8 cellular contexts compared by ENCODE assay signal in genomic region chr13:48066310-48066989, GRCh38. TPM values are rescaled to one million over a fixed set of nuclear protein-coding genes. Genes with fewer than 3 reads are reported as not detected.
DNase-seq lines count a peak whose midpoint lies in the region; ATAC-seq and TF ChIP-seq lines count a peak whose summit lies in the region.

No MANE protein-coding gene starts in this region.

- DNase-seq in activated CD4-positive, CD25-positive, alpha-beta regulatory T cell treated with anti-CD3 and anti-CD28 coated beads, Interleukin-2, amount 50 U/mL, for 72 hours: peak; percentile 48
- no peak for DNase-seq in activated CD4-positive, CD25-positive, alpha-beta regulatory T cell (lab: John Stamatoyannopoulos, UW)
- DNase-seq in lung microvascular endothelial cell (ENCODE audit: low read depth in 2 of 2) (peak; percentile 32 to 34), right cardiac atrium (no peak), DMS153 (lab: John Stamatoyannopoulos, UW) (no peak), AML-193 (lab: John Stamatoyannopoulos, UW) (no peak)

- TF ChIP-seq CTCF in SU-DHL-6 (IDR thresholded peaks at IDR 0.05; ENCODE audit: insufficient read depth, low read length, poor library complexity, severe bottlenecking): no peak

- intact Hi-C loops in right cardiac atrium (cut with DNase I): no loop called here

- H2AFZ ChIP-seq in SU-DHL-6 (ENCODE audit: low read depth, low read length, severe bottlenecking): no peak overlapping the region

- H4K20me1 ChIP-seq in SU-DHL-6 (ENCODE audit: low read depth, low read length): no peaks in the 10 kb centered on the region

- H3K36me3 ChIP-seq in SU-DHL-6 (ENCODE audit: low read length): peaks cover 29% of the 10 kb centered on the region

- H3K4me1 ChIP-seq in right cardiac atrium (ENCODE audit: control insufficient read depth, insufficient read depth, low read length): no peaks in the 10 kb centered on the region

- H3K27me3 ChIP-seq in SU-DHL-6 (ENCODE audit: low read length): no peaks in the 10 kb centered on the region
- H3K27me3 ChIP-seq in right cardiac atrium (ENCODE audit: control insufficient read depth, insufficient read depth): no peaks in the 10 kb centered on the region

- H3K79me2 ChIP-seq in SU-DHL-6 (ENCODE audit: insufficient read depth, low read length): no peaks in the 10 kb centered on the region; the same call in 1 of the 2 replicates

- 99% methylated on average over 3 of the region's 3 CpGs for WGBS in right cardiac atrium

- H3K9me3 ChIP-seq in SU-DHL-6 (ENCODE audit: insufficient read depth, low read length): peaks cover 7% of the 10 kb centered on the region; the same call in 1 of the 2 replicates
- H3K9me3 ChIP-seq in right cardiac atrium (ENCODE audit: control insufficient read depth, low read length): no peaks in the 10 kb centered on the region

- no peak overlapping the region for H3K9ac ChIP-seq in SU-DHL-6 (ENCODE audit: low read length)

- peak overlapping the region; percentile 24; the same call in 1 of the 2 replicates for H3K27ac ChIP-seq in SU-DHL-6 (ENCODE audit: low read depth, low read length)
- H3K27ac ChIP-seq in right cardiac atrium (ENCODE audit: low read length): no peak overlapping the region

- no peaks in the 10 kb centered on the region for H3K9me2 ChIP-seq in SU-DHL-6 (replicated peaks; ENCODE audit: insufficient read depth, low read length)

- no peaks in the 10 kb centered on the region for H3F3A ChIP-seq in SU-DHL-6 (ENCODE audit: insufficient read depth)

- H3K4me3 ChIP-seq in SU-DHL-6 (ENCODE audit: insufficient read depth, low read length, poor library complexity, severe bottlenecking): no peak overlapping the region
- no peak overlapping the region for H3K4me3 ChIP-seq in right cardiac atrium (ENCODE audit: low read length)

- ATAC-seq in HG02938 (IDR thresholded peaks at IDR 0.05; ENCODE audit: unreplicated experiment) (peak; percentile 60), right cardiac atrium (no peak)

- no peak overlapping the region for H3K4me2 ChIP-seq in SU-DHL-6 (ENCODE audit: low read depth, low read length, poor library complexity, severe bottlenecking)

RNA-seq across cellular contexts. Expression of gene MED4, which starts 28.5 kb away (rescaled TPM):
- total RNA-seq in lung microvascular endothelial cell: 21.8 and 27.8 TPM in 2 replicates
- total RNA-seq in right cardiac atrium: 10 to 100 TPM; 40.2 to 50.0 (median 49.2) TPM
- 56.2 TPM for polyA plus RNA-seq in right cardiac atrium

RNA-seq across cellular contexts. Expression of gene NUDT15, which starts 28.9 kb away (rescaled TPM):
- 15.5 and 18.1 TPM in 2 replicates for total RNA-seq in lung microvascular endothelial cell
- 10 to 100 TPM in 1 of 4 donors, 1 to 10 TPM in 3; 8.0 to 10.6 (median 9.1) TPM for total RNA-seq in right cardiac atrium
- polyA plus RNA-seq in right cardiac atrium: 13.6 TPM

Comparison
In these comparisons a context has a peak if more than half of its experiments do, and no peak if none do; other contexts are left out.
1. DNase-seq: peak in activated CD4-positive, CD25-positive, alpha-beta regulatory T cell treated with anti-CD3 and anti-CD28 coated beads, Interleukin-2, amount 50 U/mL, for 72 hours (single experiment) and lung microvascular endothelial cell (2 of 2); none in activated CD4-positive, CD25-positive, alpha-beta regulatory T cell (0 of 4), right cardiac atrium (0 of 3), DMS153 (single experiment) and AML-193 (0 of 2).